ENCODE assay signal across 33 cellular contexts in the genomic region with DNA sequence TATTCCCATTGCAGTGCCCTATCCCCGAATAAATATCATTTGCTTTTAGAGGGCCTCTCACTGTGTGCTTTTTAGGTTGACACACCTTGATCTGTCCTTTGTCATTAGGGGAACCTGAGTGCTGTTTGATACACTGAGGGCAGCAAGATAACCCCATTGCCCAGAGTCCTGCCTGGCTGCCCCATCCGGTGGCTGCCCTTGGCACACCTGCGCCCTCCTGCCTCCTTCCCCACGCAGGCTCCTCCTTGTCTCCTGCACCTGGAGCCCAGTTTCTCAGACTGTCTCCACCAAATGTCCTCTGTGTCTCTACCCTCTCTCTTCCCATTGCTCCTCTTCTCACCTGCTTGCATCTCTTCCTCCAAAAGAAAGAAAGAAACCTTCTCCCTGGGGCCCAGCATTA.
"Had no signal": no experiment of that assay in that cellular context is flagged by ENCODE, and none has a peak within 500 bp of the region (broad histone marks: within the 10 kb centered on the region; RNA-seq: fewer than 3 reads in every experiment).

No MANE protein-coding gene starts in this region.

- H3K36me3 Mint-ChIP-seq: activated naive CD4-positive, alpha-beta T cell treated with anti-CD3 and anti-CD28 coated beads, Interleukin-2, amount 10 ng/mL, durations not matched to agents 7 days and 5 days; activated naive CD4-positive, alpha-beta T cell treated with anti-CD3 and anti-CD28 coated beads, Interleukin-2, amount 50 U/mL, for 72 hours; activated naive CD8-positive, alpha-beta T cell treated with anti-CD3 and anti-CD28 coated beads, Interleukin-2, amount 10 ng/mL, durations not matched to agents 7 days and 5 days; brain had no signal

- H3K4me3 ChIP-seq: ascending aorta, breast epithelium, cardiac muscle cell, coronary artery, dorsolateral prefrontal cortex, esophagus muscularis mucosa, gastrocnemius medialis had no signal

- DNase-seq: activated B cell treated with CpG ODN at 0.5 μM for 24 hours; activated CD4-positive, alpha-beta T cell treated with anti-CD3 and anti-CD28 coated beads for 48 hours; activated CD4-positive, alpha-beta T cell treated with anti-CD3 and anti-CD28 coated beads, Interleukin-2, amount 50 U/mL, for 1 hour; activated CD4-positive, alpha-beta T cell treated with anti-CD3 and anti-CD28 coated beads, Interleukin-2, amount 50 U/mL, for 48 hours; activated CD8-positive, alpha-beta memory T cell treated with anti-CD3 and anti-CD28 coated beads for 24 hours; activated CD8-positive, alpha-beta T cell treated with anti-CD3 and anti-CD28 coated beads for 36 hours; activated gamma-delta T cell; activated naive CD4-positive, alpha-beta T cell; activated naive CD4-positive, alpha-beta T cell treated with anti-CD3 and anti-CD28 coated beads, Interleukin-2, amount 10 ng/mL, durations not matched to agents 7 days and 5 days; activated naive CD8-positive, alpha-beta T cell treated with anti-CD3 and anti-CD28 coated beads, Interleukin-2, amount 10 ng/mL, durations not matched to agents 7 days and 5 days; activated T-cell treated with anti-CD3 and anti-CD28 coated beads, Interleukin-2, amount 50 U/mL, for 4 hours; dorsolateral prefrontal cortex; effector memory CD4-positive, alpha-beta T cell; erythroblast; foreskin keratinocyte; gastrocnemius medialis; glutamatergic neuron; T-helper 1 cell; T-helper 17 cell; T1000; WERI-Rb-1 had no signal

- H3K9me3 ChIP-seq: ascending aorta, breast epithelium, esophagus muscularis mucosa, gastrocnemius medialis had no signal

- H3K36me3 ChIP-seq: ascending aorta, breast epithelium, cardiac muscle cell, esophagus muscularis mucosa, gastrocnemius medialis, WERI-Rb-1 had no signal

- H3K27me3 Mint-ChIP-seq: activated B cell treated with CpG ODN at 0.5 μM for 24 hours had no signal

- H3K27me3 ChIP-seq: ascending aorta, breast epithelium, cardiac muscle cell, gastrocnemius medialis had no signal

- H3K4me3 Mint-ChIP-seq: activated B cell treated with CpG ODN at 0.5 μM for 24 hours; activated CD8-positive, alpha-beta T cell treated with anti-CD3 and anti-CD28 coated beads for 36 hours; activated naive CD4-positive, alpha-beta T cell treated with anti-CD3 and anti-CD28 coated beads, Interleukin-2, amount 10 ng/mL, durations not matched to agents 7 days and 5 days; activated naive CD8-positive, alpha-beta T cell treated with anti-CD3 and anti-CD28 coated beads, Interleukin-2, amount 10 ng/mL, durations not matched to agents 7 days and 5 days; activated T-cell treated with anti-CD3 and anti-CD28 coated beads, Interleukin-2, amount 50 U/mL, for 4 hours; activated T-helper 17 cell treated with anti-CD3 and anti-CD28 coated beads, Interleukin-2, amount 50 U/mL, for 72 hours; brain; central memory CD8-positive, alpha-beta T cell; dendritic cell treated with granulocyte-macrophage colony-stimulating factor and Interleukin-4, amounts not matched to agents 40 ng/mL and 50 ng/mL, for 4 days; T-helper 17 cell; T-helper 2 cell treated with Interferon-gamma antibody and Interleukin-4, amounts not matched to agents 5 μg/mL and 100 μg/mL, for 36 hours had no signal

- H3K9me3 Mint-ChIP-seq: activated B cell treated with CpG ODN at 0.5 μM for 24 hours; activated CD8-positive, alpha-beta T cell treated with anti-CD3 and anti-CD28 coated beads for 36 hours; activated naive CD4-positive, alpha-beta T cell treated with anti-CD3 and anti-CD28 coated beads, Interleukin-2, amount 10 ng/mL, durations not matched to agents 7 days and 5 days; activated naive CD4-positive, alpha-beta T cell treated with anti-CD3 and anti-CD28 coated beads, Interleukin-2, amount 50 U/mL, for 72 hours; activated naive CD8-positive, alpha-beta T cell treated with anti-CD3 and anti-CD28 coated beads, Interleukin-2, amount 10 ng/mL, durations not matched to agents 7 days and 5 days; activated T-cell treated with anti-CD3 and anti-CD28 coated beads, Interleukin-2, amount 50 U/mL, for 4 hours; activated T-helper 17 cell treated with anti-CD3 and anti-CD28 coated beads, Interleukin-2, amount 50 U/mL, for 72 hours; brain; central memory CD8-positive, alpha-beta T cell; dendritic cell treated with granulocyte-macrophage colony-stimulating factor and Interleukin-4, amounts not matched to agents 40 ng/mL and 50 ng/mL, for 4 days; T-helper 2 cell treated with Interferon-gamma antibody and Interleukin-4, amounts not matched to agents 5 μg/mL and 100 μg/mL, for 36 hours had no signal

- H3K4me1 ChIP-seq: ascending aorta, breast epithelium, esophagus muscularis mucosa, foreskin keratinocyte, gastrocnemius medialis had no signal

- H3K4me1 Mint-ChIP-seq: activated B cell treated with CpG ODN at 0.5 μM for 24 hours; activated naive CD4-positive, alpha-beta T cell treated with anti-CD3 and anti-CD28 coated beads, Interleukin-2, amount 10 ng/mL, durations not matched to agents 7 days and 5 days; activated naive CD8-positive, alpha-beta T cell treated with anti-CD3 and anti-CD28 coated beads, Interleukin-2, amount 10 ng/mL, durations not matched to agents 7 days and 5 days; activated T-helper 17 cell treated with anti-CD3 and anti-CD28 coated beads, Interleukin-2, amount 50 U/mL, for 72 hours; central memory CD8-positive, alpha-beta T cell; T-helper 17 cell had no signal

- H3K27ac ChIP-seq: ascending aorta, breast epithelium, cardiac muscle cell, coronary artery, dorsolateral prefrontal cortex, esophagus muscularis mucosa, foreskin keratinocyte, gastrocnemius medialis, WERI-Rb-1 had no signal

- H3K27ac Mint-ChIP-seq: activated B cell treated with CpG ODN at 0.5 μM for 24 hours; activated CD8-positive, alpha-beta T cell treated with anti-CD3 and anti-CD28 coated beads for 36 hours; activated naive CD4-positive, alpha-beta T cell treated with anti-CD3 and anti-CD28 coated beads, Interleukin-2, amount 10 ng/mL, durations not matched to agents 7 days and 5 days; activated naive CD8-positive, alpha-beta T cell treated with anti-CD3 and anti-CD28 coated beads, Interleukin-2, amount 10 ng/mL, durations not matched to agents 7 days and 5 days; activated T-helper 17 cell treated with anti-CD3 and anti-CD28 coated beads, Interleukin-2, amount 50 U/mL, for 72 hours; brain; dendritic cell treated with granulocyte-macrophage colony-stimulating factor and Interleukin-4, amounts not matched to agents 40 ng/mL and 50 ng/mL, for 4 days; T-helper 17 cell; T-helper 2 cell treated with Interferon-gamma antibody and Interleukin-4, amounts not matched to agents 5 μg/mL and 100 μg/mL, for 36 hours had no signal

- ATAC-seq: activated CD4-positive, CD25-positive, alpha-beta regulatory T cell treated with anti-CD3 and anti-CD28 coated beads, Interleukin-2, amount 50 U/mL, for 24 hours; activated CD8-positive, alpha-beta T cell treated with anti-CD3 and anti-CD28 coated beads for 36 hours; activated naive CD4-positive, alpha-beta T cell treated with anti-CD3 and anti-CD28 coated beads, Interleukin-2, amount 50 U/mL, for 72 hours; activated T-cell treated with anti-CD3 and anti-CD28 coated beads, Interleukin-2, amount 50 U/mL, for 4 hours; activated T-helper 17 cell treated with anti-CD3 and anti-CD28 coated beads, Interleukin-2, amount 50 U/mL, for 72 hours; foreskin keratinocyte; gastrocnemius medialis; T-helper 17 cell had no signal
